Comparison of ENCODE assay signal across 8 cellular contexts in the genomic region with DNA sequence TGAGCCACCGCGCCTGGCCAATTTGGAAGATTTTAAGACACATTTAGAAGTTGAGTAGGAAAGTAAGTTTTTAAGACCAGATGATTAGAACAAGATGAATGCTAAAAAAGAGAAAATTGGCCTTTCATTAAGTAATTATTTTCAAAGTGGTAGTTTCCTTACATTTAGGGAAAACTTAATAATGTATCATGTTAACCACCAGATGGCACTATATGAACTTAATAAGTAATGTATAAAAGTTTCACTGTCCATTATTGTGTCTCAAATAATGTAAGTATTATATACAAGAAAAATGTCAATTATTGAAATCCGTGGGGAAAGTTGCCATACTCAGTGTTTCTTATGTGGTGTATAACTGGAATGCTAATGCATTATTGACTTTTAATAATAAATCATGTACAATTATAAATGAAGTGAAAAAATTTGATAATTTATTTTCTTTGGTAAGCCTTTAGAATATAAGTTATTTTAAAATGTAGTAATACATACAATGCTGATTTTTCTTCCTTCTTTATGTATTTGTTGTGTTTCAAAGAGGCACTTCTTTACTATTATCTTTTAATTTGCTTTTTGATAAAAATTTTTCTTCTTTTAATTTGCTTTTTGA. TPM values are rescaled to one million over a fixed set of nuclear protein-coding genes. Genes with fewer than 3 reads are reported as not detected.
DNase-seq lines count a peak whose midpoint lies in the region; ATAC-seq and TF ChIP-seq lines count a peak whose summit lies in the region.

No MANE protein-coding gene starts in this region.

- DNase-seq in DMS79 (lab: John Stamatoyannopoulos, UW) (peak; percentile 4), MM.1S (peak; percentile 53), adrenal gland (no peak), left lobe of liver (ENCODE audit: low spot score) (no peak)
- DNase-seq in activated naive CD4-positive, alpha-beta T cell (lab: John Stamatoyannopoulos, UW): no peak

- ATAC-seq in left lobe of liver: peak; percentile 75
- ATAC-seq in HG03469 (IDR thresholded peaks at IDR 0.05; ENCODE audit: unreplicated experiment): no peak
- ATAC-seq in GM21825 (IDR thresholded peaks at IDR 0.05; ENCODE audit: unreplicated experiment): no peak
- ATAC-seq in HG02938 (IDR thresholded peaks at IDR 0.05; ENCODE audit: unreplicated experiment): no peak

- no peak overlapping the region for H3K9ac ChIP-seq in MM.1S (ENCODE audit: low read length)

- whole genome bisulfite sequencing in adrenal gland, 4 donors: 68 to 70% (median 69%) methylated on average over 3 of the region's 3 CpGs

- no peaks in the 10 kb centered on the region for H3K9me2 ChIP-seq in MM.1S (replicated peaks; ENCODE audit: insufficient read depth, low read length)

- peaks cover 15% of the 10 kb centered on the region; the same call in 1 of the 2 replicates for H3K4me1 ChIP-seq in MM.1S (ENCODE audit: low read length)
- H3K4me1 ChIP-seq in adrenal gland (replicated peaks in 1 of 2): no peaks in the 10 kb centered on the region

- H3K27ac ChIP-seq in MM.1S (ENCODE audit: low read length) (no peak overlapping the region), adrenal gland (no peak overlapping the region)

- no peak overlapping the region for H3K4me2 ChIP-seq in MM.1S (ENCODE audit: low read depth, low read length)

- H3K36me3 ChIP-seq in MM.1S (replicated peaks; ENCODE audit: insufficient read depth, low read length) (no peaks in the 10 kb centered on the region), adrenal gland (replicated peaks in 1 of 2) (peaks cover 0 to 26% of the 10 kb centered on the region in 2 donors)

- H3K9me3 ChIP-seq in MM.1S (replicated peaks; ENCODE audit: insufficient read depth, low read length): no peaks in the 10 kb centered on the region
- H3K9me3 ChIP-seq in adrenal gland (replicated peaks in 1 of 3): no peaks in the 10 kb centered on the region

- H3K27me3 ChIP-seq in MM.1S (replicated peaks; ENCODE audit: insufficient read depth, low read length) (no peaks in the 10 kb centered on the region), adrenal gland (no peaks in the 10 kb centered on the region)

- no peaks in the 10 kb centered on the region for H4K20me1 ChIP-seq in MM.1S (ENCODE audit: insufficient read depth, low read length)

- TF ChIP-seq CTCF in MM.1S (IDR thresholded peaks at IDR 0.05; ENCODE audit: low read length): peak; percentile 22; the same call in 1 of the 2 replicates
- peak in 5 of 6 experiments; percentile 33 to 58 (median 52) for TF ChIP-seq CTCF in adrenal gland (IDR thresholded peaks at IDR 0.05)

- H3K4me3 ChIP-seq in MM.1S (ENCODE audit: low read length) (no peak overlapping the region), adrenal gland (no peak overlapping the region)

- H2AFZ ChIP-seq in MM.1S (ENCODE audit: low read length): no peak overlapping the region

- H3K79me2 ChIP-seq in MM.1S (ENCODE audit: low read length): no peaks in the 10 kb centered on the region

- TF ChIP-seq POLR2A in adrenal gland (IDR thresholded peaks at IDR 0.05): no peak

- intact Hi-C loops in adrenal gland (cut with DNase I): loop anchor here in 1 of 2 donors (10.0 kb wide), 2 partner anchors 1000 to 1090 kb away; a partner anchor contains a TSS

- H3F3A ChIP-seq in MM.1S (ENCODE audit: insufficient read depth, low read length): no peaks in the 10 kb centered on the region

RNA-seq across cellular contexts. Expression of a gene that starts 29.2 kb away (rescaled TPM):
- total RNA-seq in adrenal gland (10 to 100 TPM; 13.8 to 53.5 (median 36.3) TPM), left lobe of liver (12.8 TPM)
- polyA plus RNA-seq in adrenal gland: 10 to 100 TPM in 1 of 3 donors, 1 to 10 TPM in 2; 7.2 to 23.7 (median 8.1) TPM

Comparison
In these comparisons a context has a peak if more than half of its experiments do, and no peak if none do; other contexts are left out.
1. DNase-seq: peak in DMS79 (single experiment) and MM.1S (single experiment); none in adrenal gland (0 of 7), left lobe of liver (single experiment) and activated naive CD4-positive, alpha-beta T cell (0 of 4).